ENCODE assay signal across 2 cellular contexts in the genomic region with DNA sequence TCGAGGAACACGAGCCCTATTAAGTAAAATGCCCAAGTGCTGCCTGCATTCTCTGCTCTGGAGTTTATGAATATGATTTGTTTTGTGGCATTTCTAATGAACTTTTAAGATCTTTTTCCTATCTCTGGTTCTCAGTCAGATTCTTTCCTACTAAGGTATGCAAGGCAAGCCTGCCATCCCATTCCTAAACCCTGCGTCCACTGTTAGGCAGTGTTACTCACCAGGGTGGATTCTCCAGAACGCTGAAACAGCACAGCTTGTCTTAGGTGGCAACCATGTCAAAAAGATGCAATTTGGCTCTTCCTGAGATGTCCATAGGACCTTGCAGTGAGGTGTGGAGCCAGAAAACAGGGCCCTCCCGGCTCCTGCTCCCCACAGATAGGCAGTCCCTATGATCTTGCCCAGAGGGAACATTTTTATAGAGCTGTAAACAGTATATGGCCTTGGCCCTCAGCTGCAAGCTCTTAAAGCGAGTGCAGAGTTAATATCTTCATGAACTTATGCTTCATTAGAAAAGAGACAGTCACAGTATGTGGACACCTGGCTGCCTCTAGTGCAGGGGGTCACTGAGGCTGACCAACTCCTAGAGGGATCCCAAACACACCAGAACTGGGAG.
TF ChIP-seq lines count a peak whose summit lies in the region.

No MANE protein-coding gene starts in this region.

TF ChIP-seq in IMR-90, 13 proteins besides CTCF, POLR2A, EP300 and RAD21:
- TF ChIP-seq MAFK (IDR thresholded peaks at IDR 0.05; ENCODE audit: low read depth, low read length) (peak; percentile 23; the same call in 1 of the 2 replicates), NFE2L2 (IDR thresholded peaks at IDR 0.05; ENCODE audit: low read depth, low read length) (no peak)

TF ChIP-seq in K562, 482 proteins besides CTCF, POLR2A, EP300 and RAD21:
- TF ChIP-seq, protein P1, sequence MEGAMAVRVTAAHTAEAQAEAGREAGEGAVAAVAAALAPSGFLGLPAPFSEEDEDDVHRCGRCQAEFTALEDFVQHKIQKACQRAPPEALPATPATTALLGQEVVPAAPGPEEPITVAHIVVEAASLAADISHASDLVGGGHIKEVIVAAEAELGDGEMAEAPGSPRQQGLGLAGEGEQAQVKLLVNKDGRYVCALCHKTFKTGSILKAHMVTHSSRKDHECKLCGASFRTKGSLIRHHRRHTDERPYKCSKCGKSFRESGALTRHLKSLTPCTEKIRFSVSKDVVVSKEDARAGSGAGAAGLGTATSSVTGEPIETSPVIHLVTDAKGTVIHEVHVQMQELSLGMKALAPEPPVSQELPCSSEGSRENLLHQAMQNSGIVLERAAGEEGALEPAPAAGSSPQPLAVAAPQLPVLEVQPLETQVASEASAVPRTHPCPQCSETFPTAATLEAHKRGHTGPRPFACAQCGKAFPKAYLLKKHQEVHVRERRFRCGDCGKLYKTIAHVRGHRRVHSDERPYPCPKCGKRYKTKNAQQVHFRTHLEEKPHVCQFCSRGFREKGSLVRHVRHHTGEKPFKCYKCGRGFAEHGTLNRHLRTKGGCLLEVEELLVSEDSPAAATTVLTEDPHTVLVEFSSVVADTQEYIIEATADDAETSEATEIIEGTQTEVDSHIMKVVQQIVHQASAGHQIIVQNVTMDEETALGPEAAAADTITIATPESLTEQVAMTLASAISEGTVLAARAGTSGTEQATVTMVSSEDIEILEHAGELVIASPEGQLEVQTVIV (CRISPR knock-in tag; IDR thresholded peaks at IDR 0.05; ENCODE audit: borderline replicate concordance), result no peak
- TF ChIP-seq, protein P2, sequence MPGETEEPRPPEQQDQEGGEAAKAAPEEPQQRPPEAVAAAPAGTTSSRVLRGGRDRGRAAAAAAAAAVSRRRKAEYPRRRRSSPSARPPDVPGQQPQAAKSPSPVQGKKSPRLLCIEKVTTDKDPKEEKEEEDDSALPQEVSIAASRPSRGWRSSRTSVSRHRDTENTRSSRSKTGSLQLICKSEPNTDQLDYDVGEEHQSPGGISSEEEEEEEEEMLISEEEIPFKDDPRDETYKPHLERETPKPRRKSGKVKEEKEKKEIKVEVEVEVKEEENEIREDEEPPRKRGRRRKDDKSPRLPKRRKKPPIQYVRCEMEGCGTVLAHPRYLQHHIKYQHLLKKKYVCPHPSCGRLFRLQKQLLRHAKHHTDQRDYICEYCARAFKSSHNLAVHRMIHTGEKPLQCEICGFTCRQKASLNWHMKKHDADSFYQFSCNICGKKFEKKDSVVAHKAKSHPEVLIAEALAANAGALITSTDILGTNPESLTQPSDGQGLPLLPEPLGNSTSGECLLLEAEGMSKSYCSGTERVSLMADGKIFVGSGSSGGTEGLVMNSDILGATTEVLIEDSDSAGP (CRISPR knock-in tag; IDR thresholded peaks at IDR 0.05), result no peak
- TF ChIP-seq BCOR (IDR thresholded peaks at IDR 0.05) (no peak), ZNF589 (CRISPR knock-in tag; IDR thresholded peaks at IDR 0.05; ENCODE audit: low read depth) (no peak), CHD1 (IDR thresholded peaks at IDR 0.05; ENCODE audit: low read length) (no peak), TOE1 (IDR thresholded peaks at IDR 0.05; ENCODE audit: borderline replicate concordance) (no peak), TOE1 (CRISPR knock-in tag; IDR thresholded peaks at IDR 0.05; ENCODE audit: borderline replicate concordance, low read depth) (no peak), ZNF436 (CRISPR knock-in tag; IDR thresholded peaks at IDR 0.05) (no peak), CBX3 (IDR thresholded peaks at IDR 0.05; ENCODE audit: borderline replicate concordance in 1 of 2, low read length in 2 of 2) (no peak), DACH1 (IDR thresholded peaks at IDR 0.05; ENCODE audit: partially characterized antibody) (no peak)
- TF ChIP-seq, protein P3, sequence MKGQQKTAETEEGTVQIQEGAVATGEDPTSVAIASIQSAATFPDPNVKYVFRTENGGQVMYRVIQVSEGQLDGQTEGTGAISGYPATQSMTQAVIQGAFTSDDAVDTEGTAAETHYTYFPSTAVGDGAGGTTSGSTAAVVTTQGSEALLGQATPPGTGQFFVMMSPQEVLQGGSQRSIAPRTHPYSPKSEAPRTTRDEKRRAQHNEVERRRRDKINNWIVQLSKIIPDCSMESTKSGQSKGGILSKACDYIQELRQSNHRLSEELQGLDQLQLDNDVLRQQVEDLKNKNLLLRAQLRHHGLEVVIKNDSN (CRISPR knock-in tag; IDR thresholded peaks at IDR 0.05), result no peak
